In genomic region chr9:132798817-132799790, GRCh38 we compare ENCODE assay signal across 8 cellular contexts.
DNase-seq lines count a peak whose midpoint lies in the region; ATAC-seq and TF ChIP-seq lines count a peak whose summit lies in the region.

No MANE protein-coding gene starts in this region.

- H3K9me2 ChIP-seq in GM23338 (ENCODE audit: insufficient read depth): no peaks in the 10 kb centered on the region

- H3K4me3 Mint-ChIP-seq in GM23338 (no peak overlapping the region), osteocyte (ENCODE audit: unreplicated experiment) (no peak overlapping the region)

- H3K36me3 ChIP-seq in GM23338 (ENCODE audit: insufficient read depth): no peaks in the 10 kb centered on the region
- H3K36me3 ChIP-seq in HAP-1 (replicated peaks): no peaks in the 10 kb centered on the region

- H3K27me3 Mint-ChIP-seq in GM23338 (ENCODE audit: insufficient read depth, low read depth, poor library complexity) (peaks cover 50% of the 10 kb centered on the region), osteocyte (ENCODE audit: unreplicated experiment) (peaks cover 44% of the 10 kb centered on the region)

- H3K27ac Mint-ChIP-seq in GM23338 (no peak overlapping the region), osteocyte (ENCODE audit: unreplicated experiment) (no peak overlapping the region)

- H3K4me2 ChIP-seq in GM23338: no peak overlapping the region; the same call in 1 of the 2 replicates

- peak; percentile 30 for DNase-seq in GM23338 (ENCODE audit: low spot score)
- DNase-seq in NCI-H2107 treated with DMSO at 0.1 percent for 48 hours (lab: John Stamatoyannopoulos, UW; ENCODE audit: unreplicated experiment): peak; percentile 34
- DNase-seq in ecto neural progenitor cell (ENCODE audit: low spot score): peak; percentile 40
- peak; percentile 81 for DNase-seq in osteocyte (ENCODE audit: extremely low spot score, unreplicated experiment)
- DNase-seq in stimulated activated CD4-positive, alpha-beta T cell treated with anti-CD3 and anti-CD28 coated beads, Interleukin-2, amount 100 ng/mL, for 24 hours: no peak
- no peak for DNase-seq in HAP-1 (ENCODE audit: low spot score in 2 of 2)
- no peak for DNase-seq in GM19238 (ENCODE audit: insufficient read length, low spot score)

- H2AFZ ChIP-seq in GM23338: no peak overlapping the region

- no peaks in the 10 kb centered on the region for H3K36me3 Mint-ChIP-seq in GM23338 (ENCODE audit: low read depth)
- no peaks in the 10 kb centered on the region for H3K36me3 Mint-ChIP-seq in osteocyte (ENCODE audit: unreplicated experiment)

- peak; percentile 37 for ATAC-seq in GM23338
- ATAC-seq in GM19324 (IDR thresholded peaks at IDR 0.05; ENCODE audit: low FRiP score, unreplicated experiment): no peak

- peaks cover 3% of the 10 kb centered on the region; the same call in 1 of the 2 replicates for H3K4me1 ChIP-seq in GM23338 (ENCODE audit: insufficient read depth)
- no peaks in the 10 kb centered on the region for H3K4me1 ChIP-seq in HAP-1

- H3K27ac ChIP-seq in GM23338 (ENCODE audit: low read depth): no peak overlapping the region

- TF ChIP-seq CTCF in GM23338 (conservative IDR thresholded peaks at IDR 0.05; ENCODE audit: low read depth in 2 of 2) (peak; percentile 27 to 66; a peak in 3 of 4 replicates), osteocyte (IDR thresholded peaks at IDR 0.05) (no peak)

- 0 out of 3 replicates have a peak, but pooled peaks cover 1% of the 10 kb centered on the region for H3K4me1 Mint-ChIP-seq in GM23338
- no peaks in the 10 kb centered on the region for H3K4me1 Mint-ChIP-seq in osteocyte (ENCODE audit: unreplicated experiment)

- H3F3A ChIP-seq in GM23338 (replicated peaks; ENCODE audit: low read depth): no peaks in the 10 kb centered on the region

- H4K20me1 ChIP-seq in GM23338 (replicated peaks; ENCODE audit: insufficient read depth): no peaks in the 10 kb centered on the region; the same call in 1 of the 2 replicates

- H3K9me3 Mint-ChIP-seq in GM23338 (no peaks in the 10 kb centered on the region; the same call in 2 of the 3 replicates), osteocyte (ENCODE audit: unreplicated experiment) (no peaks in the 10 kb centered on the region)

- H3K4me3 ChIP-seq in GM23338: no peak overlapping the region
- no peak overlapping the region for H3K4me3 ChIP-seq in HAP-1

- in situ Hi-C loops in HAP-1 (cut with MboI; ENCODE audit: low sequenced_read_pairs): loop anchor here (10.0 kb wide), 1 partner anchor 384 kb away; the partner anchor contains the start of gene CFAP77

- peaks cover 26% of the 10 kb centered on the region for H3K27me3 ChIP-seq in GM23338 (ENCODE audit: insufficient read depth)
- H3K27me3 ChIP-seq in HAP-1 (ENCODE audit: low read depth): no peaks in the 10 kb centered on the region

- no peaks in the 10 kb centered on the region for H3K79me2 ChIP-seq in GM23338 (replicated peaks; ENCODE audit: insufficient read depth)

- no peaks in the 10 kb centered on the region for H3K9me3 ChIP-seq in HAP-1

TF ChIP-seq in GM23338, 12 proteins besides CTCF, POLR2A, EP300 and RAD21 (continues in another document):
- TF ChIP-seq POLR2AphosphoS5 (IDR thresholded peaks at IDR 0.05; ENCODE audit: low read depth) (no peak), ZNF114 (CRISPR knock-in tag; IDR thresholded peaks at IDR 0.05) (no peak), EZH2phosphoT487 (IDR thresholded peaks at IDR 0.05; ENCODE audit: unreplicated experiment) (no peak), ZNF331 (CRISPR knock-in tag; IDR thresholded peaks at IDR 0.05; ENCODE audit: low read depth) (no peak), JUNB (IDR thresholded peaks at IDR 0.05; ENCODE audit: unreplicated experiment) (no peak), CREB1 (CRISPR knock-in tag; IDR thresholded peaks at IDR 0.05; ENCODE audit: low read depth) (no peak), ZNF462 (CRISPR knock-in tag; IDR thresholded peaks at IDR 0.05) (no peak), NANOG (IDR thresholded peaks at IDR 0.05; ENCODE audit: borderline replicate concordance) (no peak)
- TF ChIP-seq, protein P1, sequence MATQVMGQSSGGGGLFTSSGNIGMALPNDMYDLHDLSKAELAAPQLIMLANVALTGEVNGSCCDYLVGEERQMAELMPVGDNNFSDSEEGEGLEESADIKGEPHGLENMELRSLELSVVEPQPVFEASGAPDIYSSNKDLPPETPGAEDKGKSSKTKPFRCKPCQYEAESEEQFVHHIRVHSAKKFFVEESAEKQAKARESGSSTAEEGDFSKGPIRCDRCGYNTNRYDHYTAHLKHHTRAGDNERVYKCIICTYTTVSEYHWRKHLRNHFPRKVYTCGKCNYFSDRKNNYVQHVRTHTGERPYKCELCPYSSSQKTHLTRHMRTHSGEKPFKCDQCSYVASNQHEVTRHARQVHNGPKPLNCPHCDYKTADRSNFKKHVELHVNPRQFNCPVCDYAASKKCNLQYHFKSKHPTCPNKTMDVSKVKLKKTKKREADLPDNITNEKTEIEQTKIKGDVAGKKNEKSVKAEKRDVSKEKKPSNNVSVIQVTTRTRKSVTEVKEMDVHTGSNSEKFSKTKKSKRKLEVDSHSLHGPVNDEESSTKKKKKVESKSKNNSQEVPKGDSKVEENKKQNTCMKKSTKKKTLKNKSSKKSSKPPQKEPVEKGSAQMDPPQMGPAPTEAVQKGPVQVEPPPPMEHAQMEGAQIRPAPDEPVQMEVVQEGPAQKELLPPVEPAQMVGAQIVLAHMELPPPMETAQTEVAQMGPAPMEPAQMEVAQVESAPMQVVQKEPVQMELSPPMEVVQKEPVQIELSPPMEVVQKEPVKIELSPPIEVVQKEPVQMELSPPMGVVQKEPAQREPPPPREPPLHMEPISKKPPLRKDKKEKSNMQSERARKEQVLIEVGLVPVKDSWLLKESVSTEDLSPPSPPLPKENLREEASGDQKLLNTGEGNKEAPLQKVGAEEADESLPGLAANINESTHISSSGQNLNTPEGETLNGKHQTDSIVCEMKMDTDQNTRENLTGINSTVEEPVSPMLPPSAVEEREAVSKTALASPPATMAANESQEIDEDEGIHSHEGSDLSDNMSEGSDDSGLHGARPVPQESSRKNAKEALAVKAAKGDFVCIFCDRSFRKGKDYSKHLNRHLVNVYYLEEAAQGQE (IDR thresholded peaks at IDR 0.05; ENCODE audit: unreplicated experiment): no peak

Comparison
In these comparisons a context has a peak if more than half of its experiments do, and no peak if none do; other contexts are left out.
1. DNase-seq: peak in GM23338 (single experiment), NCI-H2107 treated with DMSO at 0.1 percent for 48 hours (single experiment), ecto neural progenitor cell (single experiment) and osteocyte (single experiment); none in stimulated activated CD4-positive, alpha-beta T cell treated with anti-CD3 and anti-CD28 coated beads, Interleukin-2, amount 100 ng/mL, for 24 hours (0 of 2), HAP-1 (0 of 2) and GM19238 (single experiment).